ENCODE assay signal across 8 cellular contexts in the genomic region with DNA sequence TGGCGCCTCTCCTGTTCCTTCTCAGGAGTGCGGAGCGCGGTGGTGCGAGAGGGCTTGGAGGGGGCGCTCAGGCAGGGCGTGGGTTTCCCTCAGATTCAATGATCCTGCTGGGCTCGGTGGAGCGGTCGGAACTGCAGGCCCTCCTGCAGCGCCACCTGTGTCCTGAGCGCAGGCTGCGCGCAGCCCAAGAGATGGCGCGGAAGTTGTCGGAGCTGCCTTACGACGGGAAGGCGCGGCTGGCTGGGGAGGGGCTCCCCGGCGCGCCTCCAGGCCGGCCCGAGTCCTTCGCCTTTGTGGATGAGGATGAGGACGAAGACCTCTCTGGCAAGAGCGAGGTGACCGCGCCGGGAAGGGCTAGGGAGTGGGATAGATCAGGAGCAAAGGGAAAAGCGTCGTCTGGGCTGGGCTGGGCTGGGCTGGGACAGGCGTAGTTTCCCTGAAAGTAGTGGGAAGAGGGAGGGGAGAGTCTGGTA. TPM values are rescaled to one million over a fixed set of nuclear protein-coding genes. Genes with fewer than 3 reads are reported as not detected.
DNase-seq lines count a peak whose midpoint lies in the region; ATAC-seq, FAIRE-seq and TF ChIP-seq lines count a peak whose summit lies in the region.

No MANE protein-coding gene starts in this region.

- no peak for FAIRE-seq in pancreas (lab: Jason Lieb, UNC)
- no peak for FAIRE-seq in frontal cortex (lab: Jason Lieb, UNC)

- no peak overlapping the region for H3K4me3 ChIP-seq in fibroblast of pulmonary artery (replicated peaks; ENCODE audit: low read depth, low read length)
- H3K4me3 ChIP-seq in pancreas: no peak overlapping the region
- H3K4me3 ChIP-seq in uterus: no peak overlapping the region

- H3K27ac ChIP-seq in pancreas (no peak overlapping the region), uterus (no peak overlapping the region)

- no peaks in the 10 kb centered on the region for H3K4me1 ChIP-seq in pancreas
- H3K4me1 ChIP-seq in uterus: no peaks in the 10 kb centered on the region

- DNase-seq in AG09319 (ENCODE audit: extremely low read depth, low read depth) (no peak), NCI-H2171 treated with DMSO at 0.1 percent for 48 hours (lab: John Stamatoyannopoulos, UW) (peak; percentile 9), activated T-cell treated with anti-CD3 and anti-CD28 coated beads for 48 hours (ENCODE audit: low read depth) (peak; percentile 70), fibroblast of pulmonary artery (ENCODE audit: low read depth) (peak; percentile 28), pancreas (peak in 4 of 6 donors; percentile 11 to 76 (median 45)), uterus (no peak), frontal cortex (ENCODE audit: low spot score in 2 of 2) (no peak)

- ATAC-seq in GM21360 (IDR thresholded peaks at IDR 0.05; ENCODE audit: unreplicated experiment) (peak; percentile 96), pancreas (peak; percentile 66 to 97 (median 87))

- no peaks in the 10 kb centered on the region for H3K9me3 ChIP-seq in pancreas
- no peaks in the 10 kb centered on the region for H3K9me3 ChIP-seq in uterus

- H3K36me3 ChIP-seq in pancreas (no peaks in the 10 kb centered on the region), uterus (no peaks in the 10 kb centered on the region)

- 7 to 8% methylated on average over 35 of the region's 35 CpGs for WGBS in pancreas, 2 donors

- intact Hi-C loops in pancreas (cut with DNase I) (no loop called here), uterus (cut with DNase I; ENCODE audit: low total_unique reads) (no loop called here)

- TF ChIP-seq POLR2A in uterus (IDR thresholded peaks at IDR 0.05): no peak

- peak; percentile 47 for TF ChIP-seq CTCF in AG09319 (IDR thresholded peaks at IDR 0.05; ENCODE audit: low read depth, low read length)
- TF ChIP-seq CTCF in fibroblast of pulmonary artery (IDR thresholded peaks at IDR 0.05; ENCODE audit: low read length, missing control alignments): peak; percentile 46
- TF ChIP-seq CTCF in pancreas (IDR thresholded peaks at IDR 0.05): peak in 3 of 4 donors; percentile 21 to 40 (median 38)
- TF ChIP-seq CTCF in uterus (IDR thresholded peaks at IDR 0.05): peak; percentile 37 to 49 (median 41)

- H3K27me3 ChIP-seq in pancreas (peaks cover 0 to 4% (median 0%) of the 10 kb centered on the region in 4 donors), uterus (no peaks in the 10 kb centered on the region)

RNA-seq across cellular contexts. Expression of a gene that starts 17.0 kb away (rescaled TPM):
- total RNA-seq in pancreas (under 1 TPM; 0.05 to 0.25 (median 0.15) TPM), uterus (10 to 100 TPM in 1 of 4 donors, 1 to 10 TPM in 3; 1.2 to 10.6 (median 6.5) TPM), frontal cortex (73.8 TPM)
- polyA plus RNA-seq in pancreas: under 1 TPM; 0.08 to 0.09 TPM

RNA-seq across cellular contexts. Expression of a gene that starts 29.6 kb away (rescaled TPM):
- total RNA-seq in pancreas (under 1 TPM in 1 of 6 donors, not detected in 5; 0.06 TPM), uterus (under 1 TPM in 2 of 4 donors, not detected in 2; 0.21 to 0.30 TPM), frontal cortex (under 0.01 TPM)
- polyA plus RNA-seq in pancreas: under 1 TPM in 1 of 2 donors, not detected in 1; 0.05 TPM

RNA-seq across cellular contexts. Expression of a gene that starts 35.7 kb away (rescaled TPM):
- 10 to 100 TPM; 29.1 to 73.8 (median 38.4) TPM for total RNA-seq in pancreas
- polyA plus RNA-seq in pancreas: 10 to 100 TPM; 57.6 to 63.1 TPM
- total RNA-seq in uterus: 100 to 1,000 TPM in 2 of 4 donors, 10 to 100 TPM in 2; 46.0 to 494 (median 95.9) TPM
- total RNA-seq in frontal cortex: 4.5 TPM

RNA-seq across cellular contexts. Expression of a gene that starts 57.3 kb away (rescaled TPM):
- total RNA-seq in pancreas: 10 to 100 TPM in 3 of 6 donors, 1 to 10 TPM in 3; 7.6 to 19.7 (median 10.6) TPM
- 1 to 10 TPM; 4.2 to 6.2 TPM for polyA plus RNA-seq in pancreas
- 10 to 100 TPM in 3 of 4 donors, 1 to 10 TPM in 1; 4.1 to 32.2 (median 24.5) TPM for total RNA-seq in uterus
- total RNA-seq in frontal cortex: 20.4 TPM

Comparison
In these comparisons a context has a peak if more than half of its experiments do, and no peak if none do; other contexts are left out.
1. DNase-seq: peak in NCI-H2171 treated with DMSO at 0.1 percent for 48 hours (single experiment), activated T-cell treated with anti-CD3 and anti-CD28 coated beads for 48 hours (single experiment), fibroblast of pulmonary artery (single experiment) and pancreas (4 of 6); none in AG09319 (single experiment), uterus (0 of 2) and frontal cortex (0 of 2).
2. Peak in every context shown above with its lines, with median percentiles within 50 percentile points of each other: CTCF ChIP-seq.